8 cellular contexts compared by ENCODE assay signal in the genomic region with DNA sequence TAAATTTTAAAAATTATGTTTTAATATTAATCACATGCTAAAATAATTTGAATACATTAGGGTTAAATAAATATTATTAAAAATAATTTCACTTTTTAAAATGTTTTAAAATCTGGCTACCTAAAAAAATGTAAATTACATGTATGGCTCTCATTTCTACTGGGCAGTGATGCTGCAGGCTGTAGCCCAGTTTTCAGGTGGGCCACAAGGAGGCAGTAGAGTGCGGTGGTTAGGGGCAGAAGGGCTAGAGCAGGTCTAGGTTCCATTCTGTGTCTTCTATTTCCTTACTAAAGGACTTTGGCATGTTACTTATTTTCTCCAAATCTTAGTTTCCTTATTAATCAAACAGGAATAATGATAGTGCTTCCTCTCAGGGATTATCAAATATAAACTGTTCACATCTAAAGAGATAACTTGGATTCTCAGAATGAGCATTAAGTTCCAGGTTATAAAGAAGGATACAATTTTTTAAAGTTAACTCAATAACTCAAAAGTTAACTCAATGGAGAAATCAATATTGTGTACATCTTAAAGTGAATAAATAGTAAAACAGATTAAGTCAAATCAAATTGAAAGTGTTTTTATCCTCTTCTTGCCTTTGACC. TPM values are rescaled to one million over a fixed set of nuclear protein-coding genes. Genes with fewer than 3 reads are reported as not detected.
DNase-seq lines count a peak whose midpoint lies in the region; ATAC-seq and TF ChIP-seq lines count a peak whose summit lies in the region.

No MANE protein-coding gene starts in this region.

- CTCF ChIA-PET in Caco-2 (lab: Charles Lee), result no interaction called here

- no peak overlapping the region for H3K27ac ChIP-seq in vagina

- no TSS peak for BruUV-seq in Caco-2 (replicated peaks; lab: Mats Ljungman, UMichigan)

- H3K4me3 Mint-ChIP-seq in Caco-2 (ENCODE audit: unreplicated experiment), result no peak overlapping the region

- H3K36me3 ChIP-seq in Caco-2 (ENCODE audit: control insufficient read depth, insufficient read depth, low read length) (no peaks in the 10 kb centered on the region), vagina (no peaks in the 10 kb centered on the region)

- intact Hi-C loops in Caco-2 (cut with micrococcal nuclease; ENCODE audit: unreplicated experiment) (loop anchor here (1.0 to 10.0 kb wide), 6 partner anchors 76 to 1292 kb away; no protein-coding TSS in a partner anchor), posterior cingulate gyrus (cut with DNase I) (loop anchor here (5.0 kb wide), 1 partner anchor 230 kb away; the partner anchor contains the start of gene TMTC1), vagina (cut with DNase I) (no loop called here)

- H3K27me3 ChIP-seq in Caco-2 (replicated peaks; ENCODE audit: control insufficient read depth, insufficient read depth, low read length), result no peaks in the 10 kb centered on the region
- H3K27me3 ChIP-seq in vagina, result no peaks in the 10 kb centered on the region

- no peaks in the 10 kb centered on the region for H3K4me1 Mint-ChIP-seq in Caco-2 (ENCODE audit: low read depth, unreplicated experiment)

- H3K4me1 ChIP-seq in Caco-2 (no peaks in the 10 kb centered on the region), vagina (peaks cover 20% of the 10 kb centered on the region)

- POLR2A ChIA-PET in Caco-2 (lab: Charles Lee), result no interaction called here

- H3K27ac Mint-ChIP-seq in Caco-2 (ENCODE audit: unreplicated experiment), result no peak overlapping the region

- ATAC-seq in GM19463 (IDR thresholded peaks at IDR 0.05; ENCODE audit: unreplicated experiment), result peak; percentile 97

- H3K27me3 Mint-ChIP-seq in Caco-2 (ENCODE audit: insufficient read depth, unreplicated experiment), result peaks cover 10% of the 10 kb centered on the region

- TF ChIP-seq POLR2A in vagina (IDR thresholded peaks at IDR 0.05), result no peak

- H3K9me3 ChIP-seq in Caco-2 (no peaks in the 10 kb centered on the region), vagina (no peaks in the 10 kb centered on the region)

- no peak overlapping the region for H3K4me3 ChIP-seq in Caco-2 (ENCODE audit: low read depth, low read length)
- no peak overlapping the region for H3K4me3 ChIP-seq in vagina

- H3K9me3 Mint-ChIP-seq in Caco-2 (ENCODE audit: unreplicated experiment), result no peaks in the 10 kb centered on the region

- DNase-seq in Caco-2 (peak; percentile 68 to 77), HT-29 (ENCODE audit: low spot score) (peak; percentile 82), RPMI8226 (peak; percentile 54), glomerular visceral epithelial cell (ENCODE audit: extremely low spot score) (peak; percentile 29), posterior cingulate gyrus (peak; percentile 36 to 92 (median 64)), vagina (ENCODE audit: extremely low spot score in 2 of 2) (no peak)
- DNase-seq in activated T-helper 9 cell treated with anti-CD3 and anti-CD28 coated beads, Interleukin-2, amount 50 U/mL, for 16 hours (ENCODE audit: low read depth), result peak; percentile 26

- H3K36me3 Mint-ChIP-seq in Caco-2 (ENCODE audit: insufficient read depth, unreplicated experiment), result peaks cover 5% of the 10 kb centered on the region

- peak; percentile 88 to 92 for TF ChIP-seq CTCF in Caco-2 (IDR thresholded peaks at IDR 0.05; ENCODE audit: insufficient read depth in 1 of 2, low read depth in 1 of 2, low read length in 1 of 2, severe bottlenecking in 1 of 2, unreplicated experiment in 1 of 2)
- peak; percentile 37 to 67 (median 39) for TF ChIP-seq CTCF in vagina (IDR thresholded peaks at IDR 0.05)

RNA-seq across cellular contexts. Expression of gene OVCH1, which starts 54.9 kb away (rescaled TPM):
- total RNA-seq in Caco-2 (2022) (not detected in 2 replicates), vagina (0.25 TPM)
- not detected in 2 replicates for total RNA-seq in HT-29 (2014; rRNA removed; shearing (Covaris generic))

Comparison
In these comparisons a context has a peak if more than half of its experiments do, and no peak if none do; other contexts are left out.
1. DNase-seq: peak in Caco-2 (2 of 2), HT-29 (single experiment), RPMI8226 (single experiment), activated T-helper 9 cell treated with anti-CD3 and anti-CD28 coated beads, Interleukin-2, amount 50 U/mL, for 16 hours (single experiment), glomerular visceral epithelial cell (single experiment) and posterior cingulate gyrus (10 of 10); none in vagina (0 of 2).